Comparison of ENCODE assay signal across 10 cellular contexts in the genomic region with DNA sequence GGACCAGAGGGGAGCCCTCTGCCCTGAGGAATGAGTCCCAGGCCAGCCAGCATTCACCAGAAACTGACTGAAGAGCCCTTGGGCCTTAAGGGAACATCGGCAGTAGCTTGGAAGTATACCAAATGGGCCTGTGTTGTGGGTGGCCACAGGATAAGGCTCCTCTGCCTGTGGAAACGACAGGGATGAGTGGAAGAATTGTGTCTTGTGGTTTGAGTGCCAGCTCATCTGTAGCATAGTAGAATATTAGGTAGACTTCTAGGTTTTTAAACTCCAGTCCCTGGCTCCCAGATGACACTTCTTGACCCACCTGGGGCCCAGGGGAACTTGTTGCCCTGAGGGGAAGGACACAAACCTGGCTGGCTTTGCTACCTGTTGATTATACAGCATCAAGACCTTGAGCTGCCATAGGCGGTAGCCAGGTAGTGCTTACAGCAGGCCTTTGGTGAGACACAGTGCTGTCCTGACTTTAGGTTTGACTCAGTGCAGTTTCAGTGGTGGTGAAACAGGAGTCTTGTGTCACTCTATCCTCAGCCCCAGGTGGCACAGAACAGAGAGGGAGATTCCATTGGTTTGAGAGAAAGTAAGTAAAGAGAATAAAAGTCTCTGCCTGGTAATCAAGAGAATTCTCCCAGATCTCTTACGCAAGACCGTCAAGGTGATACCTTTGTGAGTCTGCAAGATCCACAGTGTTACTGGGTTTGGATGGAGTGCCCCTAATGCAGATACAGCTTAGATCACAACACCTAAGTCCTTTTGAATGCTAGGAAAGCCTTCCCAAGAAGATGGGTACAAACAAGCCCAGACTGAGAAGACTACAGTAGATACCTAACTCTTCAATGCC. TPM values are rescaled to one million over a fixed set of nuclear protein-coding genes. Genes with fewer than 3 reads are reported as not detected.
DNase-seq lines count a peak whose midpoint lies in the region; ATAC-seq, FAIRE-seq and TF ChIP-seq lines count a peak whose summit lies in the region.
"Had no signal": no experiment of that assay in that cellular context is flagged by ENCODE, and none has a peak within 500 bp of the region (broad histone marks: within the 10 kb centered on the region; RNA-seq: fewer than 3 reads in every experiment).

No MANE protein-coding gene starts in this region.

- H3K27ac ChIP-seq in GM12878 (ENCODE audit: control insufficient read depth, insufficient read depth): peak overlapping the region; percentile 42; the same call in 1 of the 2 replicates

- H2AFZ ChIP-seq in GM12878 (ENCODE audit: control insufficient read depth, low read depth, low read length): no peak overlapping the region

- POLR2A ChIA-PET in GM12878 (lab: Charles Lee): no interaction called here

- TF ChIP-seq CTCF in GM12878 (IDR thresholded peaks at IDR 0.05 in 2 of 3, conservative IDR thresholded peaks at IDR 0.05 in 1 of 3; ENCODE audit: control insufficient read depth in 2 of 3, extremely low read depth in 1 of 3, insufficient read depth in 1 of 3, low read depth in 3 of 3, low read length in 3 of 3): no peak

- peaks cover 48% of the 10 kb centered on the region for H3K4me1 Mint-ChIP-seq in activated T-cell treated with anti-CD3 and anti-CD28 coated beads, Interleukin-2, amount 50 U/mL, for 24 hours (ENCODE audit: low read depth)
- H3K4me1 Mint-ChIP-seq: brain had no signal

- no peak for TF ChIP-seq RAD21 in GM12878 (IDR thresholded peaks at IDR 0.05; ENCODE audit: insufficient read depth, low read depth, low read length)

- H3K27me3 ChIP-seq in GM12878 (replicated peaks in 1 of 2; ENCODE audit: control insufficient read depth in 2 of 2, insufficient read depth in 2 of 2, low read length in 1 of 2): no peaks in the 10 kb centered on the region

- peaks cover 68% of the 10 kb centered on the region for H3K79me2 ChIP-seq in GM12878 (ENCODE audit: control insufficient read depth, insufficient read depth, low read length)

- 47% methylated on average over 5 of the region's 5 CpGs for WGBS in GM12878 (ENCODE audit: insufficient coverage, insufficient replicate concordance, low lambda C conversion rate, missing lambda C conversion rate)

- TF ChIP-seq POLR2A in GM12878 (IDR thresholded peaks at IDR 0.05; ENCODE audit: low read depth, low read length): no peak

- no peak for FAIRE-seq in GM12878 (lab: Jason Lieb, UNC)

- H3K4me3 Mint-ChIP-seq in activated T-cell treated with anti-CD3 and anti-CD28 coated beads, Interleukin-2, amount 50 U/mL, for 24 hours: no peak overlapping the region
- H3K4me3 Mint-ChIP-seq: brain had no signal

- intact Hi-C loops in GM12878 (cut with micrococcal nuclease; ENCODE audit: unreplicated experiment): loop anchor here (10.0 kb wide), 2 partner anchors 225 to 345 kb away; a partner anchor contains a TSS

- H3K9me3 Mint-ChIP-seq in activated T-cell treated with anti-CD3 and anti-CD28 coated beads, Interleukin-2, amount 50 U/mL, for 24 hours: peaks cover 8% of the 10 kb centered on the region

- no peak overlapping the region for H3K9ac ChIP-seq in GM12878 (ENCODE audit: control insufficient read depth, insufficient read depth, low read length)

- SMC1A ChIA-PET in GM12878 (lab: Charles Lee; ENCODE audit: uncharacterized antibody, unreplicated experiment): interaction anchor here (0.7 kb wide), 1 partner anchor 645 kb away, joined by 4 read pairs; no protein-coding TSS in a partner anchor

- no TSS peak for BruUV-seq in GM12878 (replicated peaks; lab: Mats Ljungman, UMichigan)

- H3K36me3 ChIP-seq in GM12878 (ENCODE audit: control insufficient read depth in 2 of 2, insufficient read depth in 2 of 2, low read length in 1 of 2): peaks cover 0 to 8% of the 10 kb centered on the region in 2 experiments; a peak in 1 of 4 replicates

- 0 out of 2 replicates have a peak overlapping the region, but pooled peaks have one; percentile 8 for H3K4me3 ChIP-seq in GM12878

- DNase-seq in activated T-cell treated with anti-CD3 and anti-CD28 coated beads, Interleukin-2, amount 50 U/mL, for 24 hours: no peak
- DNase-seq in activated T-cell treated with anti-CD3 and anti-CD28 coated beads, Interleukin-2, amount 50 U/mL, for 1 hour: no peak
- DNase-seq in GM12878 (ENCODE audit: low read depth, low spot score) (no peak), kidney tubule cell (ENCODE audit: low spot score) (no peak), EL (no peak), kidney glomerular epithelial cell (lab: John Stamatoyannopoulos, UW) (no peak)
- DNase-seq: ACHN had no signal

- ATAC-seq in GM21390 (IDR thresholded peaks at IDR 0.05; ENCODE audit: unreplicated experiment) (peak; percentile 67), HG03066 (IDR thresholded peaks at IDR 0.05; ENCODE audit: low read depth, unreplicated experiment) (peak; percentile 52), GM12878 (peak; percentile 79)

- CTCF ChIA-PET in GM12878 (lab: Yijun Ruan, JAX): no interaction called here

- H3K27ac Mint-ChIP-seq in activated T-cell treated with anti-CD3 and anti-CD28 coated beads, Interleukin-2, amount 50 U/mL, for 24 hours: peak overlapping the region; percentile 13
- H3K27ac Mint-ChIP-seq: brain had no signal

- peaks cover 20% of the 10 kb centered on the region for H3K9me3 ChIP-seq in GM12878 (replicated peaks; ENCODE audit: control insufficient read depth, insufficient read depth, low read length)

- 0 out of 2 replicates have a peak, but pooled peaks cover 7% of the 10 kb centered on the region for H4K20me1 ChIP-seq in GM12878 (ENCODE audit: control insufficient read depth, insufficient read depth)

- H3K4me1 ChIP-seq in GM12878 (ENCODE audit: control insufficient read depth, insufficient read depth, low read length): peaks cover 28% of the 10 kb centered on the region

- peaks cover 11% of the 10 kb centered on the region for H3K36me3 Mint-ChIP-seq in activated T-cell treated with anti-CD3 and anti-CD28 coated beads, Interleukin-2, amount 50 U/mL, for 24 hours (ENCODE audit: low read depth)

- in situ Hi-C loops in GM12878 (cut with MboI): loop anchor here (25.0 kb wide), 1 partner anchor 772 kb away; no protein-coding TSS in a partner anchor

- no peak for TF ChIP-seq EP300 in GM12878 (IDR thresholded peaks at IDR 0.05; ENCODE audit: borderline replicate concordance in 1 of 2, control insufficient read depth in 1 of 2, low read depth in 2 of 2, low read length in 2 of 2)

- RAD21 ChIA-PET in GM12878 (lab: Charles Lee; ENCODE audit: unreplicated experiment): no interaction called here

- H3K27me3 Mint-ChIP-seq in activated T-cell treated with anti-CD3 and anti-CD28 coated beads, Interleukin-2, amount 50 U/mL, for 24 hours: no peaks in the 10 kb centered on the region

- peak overlapping the region; percentile 27; the same call in 1 of the 2 replicates for H3K4me2 ChIP-seq in GM12878 (ENCODE audit: control insufficient read depth, insufficient read depth)

TF ChIP-seq in GM12878, 131 proteins besides CTCF, POLR2A, EP300 and RAD21 (continues in another document):
- TF ChIP-seq CBFB (IDR thresholded peaks at IDR 0.05; ENCODE audit: low read depth) (no peak), NFXL1 (IDR thresholded peaks at IDR 0.05; ENCODE audit: borderline replicate concordance) (no peak), PAX5 (IDR thresholded peaks at IDR 0.05; ENCODE audit: borderline replicate concordance, low read depth, low read length) (no peak), TBL1XR1 (IDR thresholded peaks at IDR 0.05; ENCODE audit: low read depth, low read length) (no peak), GABPA (IDR thresholded peaks at IDR 0.05; ENCODE audit: low read depth) (no peak), HCFC1 (IDR thresholded peaks at IDR 0.05; ENCODE audit: low read length) (no peak)
- TF ChIP-seq, protein P1, sequence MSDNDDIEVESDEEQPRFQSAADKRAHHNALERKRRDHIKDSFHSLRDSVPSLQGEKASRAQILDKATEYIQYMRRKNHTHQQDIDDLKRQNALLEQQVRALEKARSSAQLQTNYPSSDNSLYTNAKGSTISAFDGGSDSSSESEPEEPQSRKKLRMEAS (IDR thresholded peaks at IDR 0.05; ENCODE audit: low read depth, low read length): no peak
- TF ChIP-seq, protein P2, sequence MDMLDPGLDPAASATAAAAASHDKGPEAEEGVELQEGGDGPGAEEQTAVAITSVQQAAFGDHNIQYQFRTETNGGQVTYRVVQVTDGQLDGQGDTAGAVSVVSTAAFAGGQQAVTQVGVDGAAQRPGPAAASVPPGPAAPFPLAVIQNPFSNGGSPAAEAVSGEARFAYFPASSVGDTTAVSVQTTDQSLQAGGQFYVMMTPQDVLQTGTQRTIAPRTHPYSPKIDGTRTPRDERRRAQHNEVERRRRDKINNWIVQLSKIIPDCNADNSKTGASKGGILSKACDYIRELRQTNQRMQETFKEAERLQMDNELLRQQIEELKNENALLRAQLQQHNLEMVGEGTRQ (IDR thresholded peaks at IDR 0.05; ENCODE audit: borderline replicate concordance, low read depth, low read length): no peak

RNA-seq across cellular contexts. Expression of a gene that starts 50.2 kb away (rescaled TPM):
- 371 and 380 TPM in 2 replicates for total RNA-seq in GM12878 (2013; cell fraction: nucleolus; rRNA removed)
- 142 and 164 TPM in 2 replicates for total RNA-seq in GM12878 (2014; rRNA removed)
- total RNA-seq in GM12878 (2014; rRNA removed; fragmentation: Illumina TruSeq; extraction: Trizol): 194 and 207 TPM in 2 replicates
- total RNA-seq in GM12878 (2021): 128 and 132 TPM in 2 replicates
- polyA plus RNA-seq in GM12878 (2011; ENCODE audit: low read depth): 70.2 TPM
- polyA plus RNA-seq in GM12878 (2011; rRNA removed): 5.8 and 7.0 TPM in 2 replicates
- polyA plus RNA-seq in GM12878 (2011; cell fraction: cytosol; rRNA removed): 2.8 and 4.6 TPM in 2 replicates
- polyA plus RNA-seq in GM12878 (2011; cell fraction: nucleus; rRNA removed): 3.2 and 4.1 TPM in 2 replicates
- polyA plus RNA-seq in GM12878 (2012): 109 TPM in 2 replicates
- polyA plus RNA-seq in GM12878 (2014; fragmentation: Illumina TruSeq; extraction: Trizol): 142 and 184 TPM in 2 replicates
- 100 to 1,000 TPM in 1 of 2 experiments, 10 to 100 TPM in 1; 92.3 to 130 TPM for polyA plus RNA-seq in GM12878 (2014; fragmentation: Nextera tagmentation; extraction: Ambion mirVana)
- polyA plus RNA-seq in GM12878 (2014; rRNA removed): 71.6 and 85.8 TPM in 2 replicates
- polyA plus RNA-seq in GM12878 (2016; fragmentation: Nextera tagmentation; extraction: Ambion mirVana): 10 to 100 TPM; 94.1 to 95.3 TPM
- 9.6 TPM in 2 replicates for polyA minus RNA-seq in GM12878 (2011; rRNA and poly(A)+ RNA removed)
- polyA minus RNA-seq in GM12878 (2011; cell fraction: cytosol; rRNA and poly(A)+ RNA removed): 1.5 and 1.7 TPM in 2 replicates
- 12.1 and 21.8 TPM in 2 replicates for polyA minus RNA-seq in GM12878 (2011; cell fraction: nucleus; rRNA and poly(A)+ RNA removed)
